Comparison of ENCODE assay signal across 1 cellular context in genomic region chr14:103314496-103315277, GRCh38.
TF ChIP-seq lines count a peak whose summit lies in the region.

No MANE protein-coding gene starts in this region.

TF ChIP-seq in K562, 482 proteins besides CTCF, POLR2A, EP300 and RAD21 (continued from another document and continues in another):
- TF ChIP-seq RREB1 (CRISPR knock-in tag; IDR thresholded peaks at IDR 0.05) = no peak
- TF ChIP-seq RNF2 (IDR thresholded peaks at IDR 0.05) = peak; percentile 59; the same call in 1 of the 2 replicates
- TF ChIP-seq MTA1 (IDR thresholded peaks at IDR 0.05; ENCODE audit: borderline replicate concordance) = peak; percentile 29; the same call in 1 of the 2 replicates
- peak; percentile 88 for TF ChIP-seq CBFA2T2 (conservative IDR thresholded peaks at IDR 0.05)
- no peak for TF ChIP-seq ZNF586 (CRISPR knock-in tag; conservative IDR thresholded peaks at IDR 0.05)
- no peak for TF ChIP-seq SRF (CRISPR knock-in tag; IDR thresholded peaks at IDR 0.05)
- no peak for TF ChIP-seq SRSF9 (IDR thresholded peaks at IDR 0.05; ENCODE audit: borderline replicate concordance, low read depth, low read length)
- TF ChIP-seq ZNF766 (CRISPR knock-in tag; conservative IDR thresholded peaks at IDR 0.05) = no peak
- TF ChIP-seq ZNF77 (CRISPR knock-in tag; IDR thresholded peaks at IDR 0.05) = no peak
- no peak for TF ChIP-seq MECOM (CRISPR knock-in tag; IDR thresholded peaks at IDR 0.05)
- peak; percentile 62 for TF ChIP-seq CREB3 (tag; conservative IDR thresholded peaks at IDR 0.05; ENCODE audit: low read depth)
- TF ChIP-seq HMG20A (CRISPR knock-in tag; conservative IDR thresholded peaks at IDR 0.05) = no peak
- TF ChIP-seq HNRNPLL (IDR thresholded peaks at IDR 0.05; ENCODE audit: low read depth, low read length, poor library complexity, severe bottlenecking) = no peak
- TF ChIP-seq ZNF445 (CRISPR knock-in tag; IDR thresholded peaks at IDR 0.05; ENCODE audit: low read depth) = no peak
- no peak for TF ChIP-seq COPS2 (conservative IDR thresholded peaks at IDR 0.05)
- no peak for TF ChIP-seq ZNF24 (IDR thresholded peaks at IDR 0.05)
- no peak for TF ChIP-seq RB1 (IDR thresholded peaks at IDR 0.05; ENCODE audit: low read depth)
- TF ChIP-seq ZNF511 (CRISPR knock-in tag; IDR thresholded peaks at IDR 0.05) = no peak
- no peak for TF ChIP-seq CEBPZ (IDR thresholded peaks at IDR 0.05; ENCODE audit: borderline replicate concordance, low read depth, low read length)
- no peak for TF ChIP-seq NBN (IDR thresholded peaks at IDR 0.05; ENCODE audit: low read depth)
- no peak for TF ChIP-seq MAX (CRISPR knock-in tag; IDR thresholded peaks at IDR 0.05)
- TF ChIP-seq HMG20B (CRISPR knock-in tag; IDR thresholded peaks at IDR 0.05) = no peak
- TF ChIP-seq AFF4 (CRISPR knock-in tag; IDR thresholded peaks at IDR 0.05) = no peak
- peak; percentile 73; the same call in 1 of the 2 replicates for TF ChIP-seq STAT5A (IDR thresholded peaks at IDR 0.05; ENCODE audit: borderline replicate concordance, low read length)
- TF ChIP-seq SRSF1 (IDR thresholded peaks at IDR 0.05; ENCODE audit: low read depth, low read length) = no peak
- TF ChIP-seq ZNF121 (CRISPR knock-in tag; conservative IDR thresholded peaks at IDR 0.05) = no peak
- no peak for TF ChIP-seq SMARCA5 (IDR thresholded peaks at IDR 0.05)
- peak; percentile 40; the same call in 1 of the 2 replicates for TF ChIP-seq ESRRA (IDR thresholded peaks at IDR 0.05; ENCODE audit: borderline replicate concordance, low read depth)
- TF ChIP-seq HBP1 (CRISPR knock-in tag; IDR thresholded peaks at IDR 0.05) = no peak
- no peak for TF ChIP-seq TSC22D4 (tag; IDR thresholded peaks at IDR 0.05)
- TF ChIP-seq XRCC3 (IDR thresholded peaks at IDR 0.05) = no peak
- peak; percentile 3; the same call in 1 of the 2 replicates for TF ChIP-seq JUND (IDR thresholded peaks at IDR 0.05; ENCODE audit: borderline replicate concordance, low read depth, low read length)
- no peak; the same call in 2 of the 3 replicates for TF ChIP-seq JUND (tag; IDR thresholded peaks at IDR 0.05; ENCODE audit: borderline replicate concordance, low read depth, low read length)
- no peak for TF ChIP-seq SNAPC5 (CRISPR knock-in tag; IDR thresholded peaks at IDR 0.05)
- TF ChIP-seq ZC3H8 (IDR thresholded peaks at IDR 0.05) = no peak
- TF ChIP-seq PHF20 (IDR thresholded peaks at IDR 0.05; ENCODE audit: partially characterized antibody) = no peak
- TF ChIP-seq PPARD (CRISPR knock-in tag; IDR thresholded peaks at IDR 0.05) = no peak
- TF ChIP-seq FOXJ3 (CRISPR knock-in tag; IDR thresholded peaks at IDR 0.05) = no peak
- no peak for TF ChIP-seq ZNF717 (CRISPR knock-in tag; IDR thresholded peaks at IDR 0.05)
- TF ChIP-seq C11orf30 (IDR thresholded peaks at IDR 0.05; ENCODE audit: low read depth) = no peak
- TF ChIP-seq SPI1 (IDR thresholded peaks at IDR 0.05; ENCODE audit: borderline replicate concordance, low read depth, low read length) = no peak
- no peak for TF ChIP-seq SAFB2 (IDR thresholded peaks at IDR 0.05; ENCODE audit: borderline replicate concordance, low read depth, low read length, severe bottlenecking)
- no peak for TF ChIP-seq SLC30A9 (CRISPR knock-in tag; IDR thresholded peaks at IDR 0.05)
- no peak for TF ChIP-seq XRCC4 (IDR thresholded peaks at IDR 0.05; ENCODE audit: extremely low read depth, insufficient read depth, insufficient read length)
- no peak for TF ChIP-seq ZSCAN29 (IDR thresholded peaks at IDR 0.05)
- TF ChIP-seq DMBX1 (CRISPR knock-in tag; IDR thresholded peaks at IDR 0.05; ENCODE audit: borderline replicate concordance) = 0 out of 2 replicates have a peak, but pooled peaks have one; percentile 68
- TF ChIP-seq ZNF398 (CRISPR knock-in tag; IDR thresholded peaks at IDR 0.05) = no peak
- TF ChIP-seq GATAD2A (IDR thresholded peaks at IDR 0.05) = 0 out of 2 replicates have a peak, but pooled peaks have one; percentile 38
- no peak for TF ChIP-seq CREB5 (CRISPR knock-in tag; IDR thresholded peaks at IDR 0.05)
